Comparison of ENCODE assay signal across 11 cellular contexts in the genomic region with DNA sequence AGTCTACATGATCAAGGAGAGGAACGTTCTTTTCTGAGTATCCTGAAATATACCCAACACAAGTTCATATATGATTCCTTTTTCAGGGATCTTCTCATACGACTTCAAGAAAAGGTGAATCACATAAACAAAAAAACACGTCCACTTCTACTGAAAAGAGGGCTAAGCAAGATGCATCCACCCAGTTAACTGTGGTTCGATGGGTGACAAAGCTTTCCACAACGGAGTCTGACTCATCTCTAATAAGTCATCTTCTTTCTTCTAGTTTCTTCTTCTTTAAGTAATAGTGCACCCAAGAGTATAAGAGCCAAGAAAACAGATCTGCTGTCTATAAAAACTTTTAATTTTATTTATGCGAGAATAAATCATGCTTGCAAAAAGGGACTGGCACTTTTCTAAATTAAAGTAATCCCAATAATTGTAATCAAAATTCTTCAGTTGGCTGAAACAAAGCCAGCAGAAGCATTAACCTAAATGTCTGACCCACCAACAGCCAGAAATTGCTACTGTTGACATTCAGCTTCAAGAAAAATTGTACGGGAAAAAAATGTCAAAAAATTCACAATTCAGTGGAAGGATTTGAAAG.
A peak's percentile ranks its signal among the peaks of the same experiment; 100 is the strongest.
DNase-seq lines count a peak whose midpoint lies in the region; TF ChIP-seq lines count a peak whose summit lies in the region.
"Had no signal": no experiment of that assay in that cellular context is flagged by ENCODE, and none has a peak within 500 bp of the region (broad histone marks: within the 10 kb centered on the region; RNA-seq: fewer than 3 reads in every experiment).

No MANE protein-coding gene starts in this region.

- H3K27me3 Mint-ChIP-seq in chondrocyte (ENCODE audit: low read depth) (no peaks in the 10 kb centered on the region), mesothelial cell of epicardium (ENCODE audit: low read depth) (no peaks in the 10 kb centered on the region)

- no peaks in the 10 kb centered on the region for H3K36me3 Mint-ChIP-seq in chondrocyte (ENCODE audit: low read depth)
- H3K36me3 Mint-ChIP-seq in mesothelial cell of epicardium = peaks cover 2% of the 10 kb centered on the region

- DNase-seq in activated CD4-positive, alpha-beta T cell treated with anti-CD3 and anti-CD28 coated beads for 48 hours = peak; percentile 36
- no peak for DNase-seq in activated CD4-positive, alpha-beta T cell treated with anti-CD3 and anti-CD28 coated beads, Interleukin-2, amount 50 U/mL, for 1 hour
- DNase-seq in HS-5 (ENCODE audit: low read depth) (peak; percentile 35), non-pigmented ciliary epithelial cell (ENCODE audit: low read depth) (peak; percentile 65), chondrocyte (ENCODE audit: low spot score) (no peak), mesothelial cell of epicardium (ENCODE audit: low spot score in 2 of 2, unreplicated experiment in 2 of 2) (no peak)
- no peak for DNase-seq in central memory CD4-positive, alpha-beta T cell
- DNase-seq: NCI-H345, retina had no signal

- H3K4me1 Mint-ChIP-seq in chondrocyte (ENCODE audit: low read depth) (peaks cover 37% of the 10 kb centered on the region), mesothelial cell of epicardium (peaks cover 17% of the 10 kb centered on the region)

- H3K27ac Mint-ChIP-seq in chondrocyte (ENCODE audit: unreplicated experiment) (no peak overlapping the region), mesothelial cell of epicardium (no peak overlapping the region)

- H3K9me3 Mint-ChIP-seq in chondrocyte (ENCODE audit: low read depth) = no peaks in the 10 kb centered on the region
- peaks cover 6% of the 10 kb centered on the region for H3K9me3 Mint-ChIP-seq in mesothelial cell of epicardium

- no peak for TF ChIP-seq CTCF in chondrocyte (IDR thresholded peaks at IDR 0.05)
- no peak for TF ChIP-seq CTCF in mesothelial cell of epicardium (IDR thresholded peaks at IDR 0.05; ENCODE audit: unreplicated experiment)

- H3K27ac ChIP-seq in angular gyrus (ENCODE audit: low read depth, low read length) = peak overlapping the region; percentile 14
- H3K27ac ChIP-seq: esophagus muscularis mucosa had no signal

- H3K4me3 Mint-ChIP-seq in chondrocyte (ENCODE audit: unreplicated experiment) (no peak overlapping the region), mesothelial cell of epicardium (no peak overlapping the region)

Comparison
In these comparisons a context has a peak if more than half of its experiments do, and no peak if none do; other contexts are left out.
1. DNase-seq: peak in activated CD4-positive, alpha-beta T cell treated with anti-CD3 and anti-CD28 coated beads for 48 hours (single experiment), HS-5 (single experiment) and non-pigmented ciliary epithelial cell (single experiment); none in activated CD4-positive, alpha-beta T cell treated with anti-CD3 and anti-CD28 coated beads, Interleukin-2, amount 50 U/mL, for 1 hour (single experiment), central memory CD4-positive, alpha-beta T cell (single experiment), chondrocyte (single experiment) and mesothelial cell of epicardium (0 of 2).